17 cellular contexts compared by ENCODE assay signal in the genomic region with DNA sequence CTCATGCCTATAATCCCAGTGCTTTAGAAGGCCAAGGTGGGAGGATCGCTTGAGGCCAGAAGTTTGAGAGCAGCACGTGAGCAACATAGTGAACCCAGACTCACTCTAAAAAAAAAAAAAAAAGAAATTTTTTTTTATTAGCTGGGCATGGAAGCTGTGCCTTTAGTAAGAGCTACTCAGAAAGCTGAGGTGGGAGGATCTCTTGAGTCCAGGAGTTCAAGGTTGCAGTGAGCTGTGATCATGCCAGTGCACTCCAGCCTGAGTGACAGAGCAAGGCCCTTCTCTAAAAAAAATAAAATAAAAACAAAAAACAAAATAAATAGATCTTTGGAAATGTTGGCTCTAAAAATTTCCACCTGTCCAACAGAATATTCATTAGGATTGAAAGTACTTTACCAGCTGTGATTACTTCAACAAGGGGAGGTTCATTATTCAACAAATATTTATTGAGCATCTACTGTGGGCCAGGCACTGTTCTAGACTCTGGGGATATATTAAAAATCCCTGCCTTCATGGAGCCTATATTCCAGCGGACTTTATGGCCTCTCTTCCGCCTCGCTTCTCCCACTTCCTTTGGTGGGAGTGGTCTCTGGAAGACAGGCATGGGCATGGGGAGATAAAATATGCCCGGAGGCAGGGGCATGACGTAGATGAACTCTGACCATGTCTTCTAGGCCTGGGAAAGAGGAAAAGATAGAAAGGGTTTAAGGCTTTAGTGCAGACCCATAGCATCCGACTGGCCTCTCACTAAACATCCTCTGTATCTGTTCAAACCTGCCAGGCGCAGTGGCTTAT. TPM values are rescaled to one million over a fixed set of nuclear protein-coding genes. Genes with fewer than 3 reads are reported as not detected.
DNase-seq lines count a peak whose midpoint lies in the region; ATAC-seq, FAIRE-seq and TF ChIP-seq lines count a peak whose summit lies in the region.
"Had no signal": no experiment of that assay in that cellular context is flagged by ENCODE, and none has a peak within 500 bp of the region (broad histone marks: within the 10 kb centered on the region; RNA-seq: fewer than 3 reads in every experiment).

No MANE protein-coding gene starts in this region.

- H3K4me3 ChIP-seq in BLaER1 treated with 17β-estradiol and CSF1 and Interleukin-3, amounts not matched to agents 10 nM and 100 nM = no peak overlapping the region
- H3K4me3 ChIP-seq in RWPE2 (ENCODE audit: severe bottlenecking) (no peak overlapping the region), keratinocyte (ENCODE audit: control insufficient read depth in 2 of 3, extremely low read depth in 1 of 3, insufficient read depth in 2 of 3, low read depth in 1 of 3, low read length in 3 of 3) (no peak overlapping the region), small intestine (ENCODE audit: low read depth in 1 of 2, low read length in 2 of 2) (no peak overlapping the region), body of pancreas (no peak overlapping the region)
- H3K4me3 ChIP-seq: A549, SK-N-MC had no signal

- dilution Hi-C loops in keratinocyte (cut with MboI; ENCODE audit: extremely low pct_ligation_motif_present, low sequenced_read_pairs) = no loop called here

- TF ChIP-seq POLR2A in body of pancreas (IDR thresholded peaks at IDR 0.05) = no peak

- H3K36me3 ChIP-seq in BLaER1 treated with 17β-estradiol and CSF1 and Interleukin-3, amounts not matched to agents 10 nM and 100 nM = no peaks in the 10 kb centered on the region
- H3K36me3 ChIP-seq in RWPE2 (ENCODE audit: low read depth) = peaks cover 4% of the 10 kb centered on the region; the same call in 1 of the 2 replicates
- H3K36me3 ChIP-seq in keratinocyte (ENCODE audit: control insufficient read depth in 2 of 2, extremely low read depth in 1 of 2, insufficient read depth in 2 of 2, low read length in 2 of 2) = no peaks in the 10 kb centered on the region
- no peaks in the 10 kb centered on the region for H3K36me3 ChIP-seq in small intestine (ENCODE audit: control insufficient read depth in 2 of 2, insufficient read depth in 2 of 2, low read length in 2 of 2)
- H3K36me3 ChIP-seq in body of pancreas (replicated peaks in 1 of 2; ENCODE audit: insufficient read depth in 1 of 2, low read depth in 2 of 2) = no peaks in the 10 kb centered on the region

- H2AFZ ChIP-seq in keratinocyte (ENCODE audit: control insufficient read depth, low read length) = no peak overlapping the region

- no peak overlapping the region for H3K4me3 Mint-ChIP-seq in natural killer cell treated with Interleukin-12 subunit alpha and Interleukin-12 subunit beta and Interleukin-15 and Interleukin-18, amount 100 ng/mL, for 72 hours

- H3K27ac Mint-ChIP-seq in natural killer cell treated with Interleukin-12 subunit alpha and Interleukin-12 subunit beta and Interleukin-15 and Interleukin-18, amount 100 ng/mL, for 72 hours = no peak overlapping the region

- ATAC-seq in RWPE2 (ENCODE audit: low read depth) (no peak), body of pancreas (no peak)
- no peak for ATAC-seq in natural killer cell treated with Interleukin-12 subunit alpha and Interleukin-12 subunit beta and Interleukin-15 and Interleukin-18, amount 100 ng/mL, for 72 hours
- ATAC-seq in stimulated activated naive CD8-positive, alpha-beta T cell treated with anti-CD3 and anti-CD28 coated beads, Interleukin-15, Interleukin-2, amounts not matched to agents 100 U/mL and 50 U/mL, for 24 hours = no peak

- H3K36me3 Mint-ChIP-seq in natural killer cell treated with Interleukin-12 subunit alpha and Interleukin-12 subunit beta and Interleukin-15 and Interleukin-18, amount 100 ng/mL, for 72 hours = no peaks in the 10 kb centered on the region

- H3K79me2 ChIP-seq in keratinocyte (ENCODE audit: control insufficient read depth, insufficient read depth, low read length) = no peaks in the 10 kb centered on the region

- peak overlapping the region in 9 of 11 experiments; percentile 34 to 89 (median 56); a peak in 14 of 22 replicates for H3K4me2 ChIP-seq in BLaER1 treated with 17β-estradiol and CSF1 and Interleukin-3, amounts not matched to agents 10 nM and 100 nM
- peak overlapping the region; percentile 72 for H3K4me2 ChIP-seq in keratinocyte (ENCODE audit: control insufficient read depth, extremely low read depth, insufficient read depth, low read depth, low read length)

- DNase-seq in RWPE2 (ENCODE audit: low spot score) = no peak
- no peak for DNase-seq in keratinocyte (ENCODE audit: low read depth, low spot score)
- DNase-seq in small intestine = peak; percentile 34
- no peak for DNase-seq in body of pancreas
- no peak for DNase-seq in GDM1 (lab: John Stamatoyannopoulos, UW)
- DNase-seq in natural killer cell treated with Interleukin-12 subunit alpha and Interleukin-12 subunit beta and Interleukin-15 and Interleukin-18, amount 100 ng/mL, for 72 hours (ENCODE audit: low spot score) = no peak
- no peak for DNase-seq in stimulated activated naive CD8-positive, alpha-beta T cell treated with anti-CD3 and anti-CD28 coated beads, Interleukin-15, Interleukin-2, amounts not matched to agents 100 U/mL and 50 U/mL, for 24 hours
- DNase-seq: NCI-H1417 treated with DMSO at 0.1 percent for 48 hours, NCI-H1930, NCI-H446 treated with DMSO at 0.1 percent for 48 hours, NCI-H748 treated with DMSO at 0.1 percent for 48 hours had no signal

- no peak for FAIRE-seq in keratinocyte (lab: Jason Lieb, UNC)
- no peak for FAIRE-seq in small intestine (lab: Jason Lieb, UNC)
- FAIRE-seq: A549, GM19239, H54 had no signal

- no peaks in the 10 kb centered on the region for H3K9me3 Mint-ChIP-seq in natural killer cell treated with Interleukin-12 subunit alpha and Interleukin-12 subunit beta and Interleukin-15 and Interleukin-18, amount 100 ng/mL, for 72 hours

- H3K4me1 Mint-ChIP-seq in natural killer cell treated with Interleukin-12 subunit alpha and Interleukin-12 subunit beta and Interleukin-15 and Interleukin-18, amount 100 ng/mL, for 72 hours (ENCODE audit: low read depth in 2 of 2) = peaks cover 29 to 31% of the 10 kb centered on the region in 2 donors

- 87 to 92% (median 88%) methylated on average over 9 of the region's 9 CpGs for WGBS in small intestine, 3 donors
- WGBS in body of pancreas, 2 donors = 89 to 91% methylated on average over 9 of the region's 9 CpGs

- H3K27me3 Mint-ChIP-seq in natural killer cell treated with Interleukin-12 subunit alpha and Interleukin-12 subunit beta and Interleukin-15 and Interleukin-18, amount 100 ng/mL, for 72 hours = peaks cover 0 to 6% of the 10 kb centered on the region in 2 donors

- no peaks in the 10 kb centered on the region for H3K27me3 ChIP-seq in BLaER1 treated with 17β-estradiol and CSF1 and Interleukin-3, amounts not matched to agents 10 nM and 100 nM
- H3K27me3 ChIP-seq in RWPE2 (ENCODE audit: insufficient read depth, poor library complexity, severe bottlenecking) = no peaks in the 10 kb centered on the region
- no peaks in the 10 kb centered on the region for H3K27me3 ChIP-seq in keratinocyte (ENCODE audit: control insufficient read depth, extremely low read depth, insufficient read depth, low read length)
- no peaks in the 10 kb centered on the region for H3K27me3 ChIP-seq in small intestine (ENCODE audit: control insufficient read depth in 2 of 2, insufficient read depth in 2 of 2, low read length in 2 of 2)
- H3K27me3 ChIP-seq in body of pancreas = no peaks in the 10 kb centered on the region

- no peak overlapping the region for H3K9ac ChIP-seq in BLaER1 treated with 17β-estradiol and CSF1 and Interleukin-3, amounts not matched to agents 10 nM and 100 nM
- no peak overlapping the region for H3K9ac ChIP-seq in keratinocyte (ENCODE audit: control insufficient read depth, extremely low read depth, insufficient read depth, low read length)

- TF ChIP-seq CTCF in RWPE2 (IDR thresholded peaks at IDR 0.05; ENCODE audit: poor library complexity, severe bottlenecking) = no peak
- TF ChIP-seq CTCF in keratinocyte (optimal IDR thresholded peaks at IDR 0.05 in 1 of 3, IDR thresholded peaks at IDR 0.05 in 1 of 3, conservative IDR thresholded peaks at IDR 0.05 in 1 of 3; ENCODE audit: extremely low read depth in 1 of 3, insufficient read depth in 2 of 3, low read length in 3 of 3) = no peak
- TF ChIP-seq CTCF in body of pancreas (IDR thresholded peaks at IDR 0.05) = no peak

- H3K27ac ChIP-seq in BLaER1 treated with 17β-estradiol and CSF1 and Interleukin-3, amounts not matched to agents 10 nM and 100 nM = peak overlapping the region in 4 of 11 experiments; percentile 58 to 77 (median 68); a peak in 6 of 22 replicates
- H3K27ac ChIP-seq in RWPE2 (ENCODE audit: poor library complexity, severe bottlenecking) (peak overlapping the region; percentile 95), keratinocyte (ENCODE audit: control insufficient read depth, insufficient read depth, low read length) (peak overlapping the region; percentile 88), small intestine (ENCODE audit: low read depth in 1 of 2, low read length in 1 of 2) (no peak overlapping the region), body of pancreas (no peak overlapping the region)
- H3K27ac ChIP-seq: C4-2B, SK-N-MC had no signal

- H3K4me1 ChIP-seq in BLaER1 treated with 17β-estradiol and CSF1 and Interleukin-3, amounts not matched to agents 10 nM and 100 nM = peaks cover 13 to 90% (median 65%) of the 10 kb centered on the region in 10 experiments; a peak in 19 of 20 replicates
- H3K4me1 ChIP-seq in RWPE2 (ENCODE audit: insufficient read depth, poor library complexity, severe bottlenecking) (peaks cover 36% of the 10 kb centered on the region), keratinocyte (ENCODE audit: control insufficient read depth, extremely low read depth, insufficient read depth, low read length) (peaks cover 32% of the 10 kb centered on the region), small intestine (ENCODE audit: control insufficient read depth in 2 of 2, insufficient read depth in 1 of 2, low read depth in 1 of 2, low read length in 1 of 2) (peaks cover 0 to 2% of the 10 kb centered on the region in 2 donors), body of pancreas (peaks cover 22% of the 10 kb centered on the region)

- no peaks in the 10 kb centered on the region for H4K20me1 ChIP-seq in BLaER1 treated with 17β-estradiol and CSF1 and Interleukin-3, amounts not matched to agents 10 nM and 100 nM
- H4K20me1 ChIP-seq in keratinocyte (ENCODE audit: control insufficient read depth, extremely low read depth, insufficient read depth, low read length) = no peaks in the 10 kb centered on the region

- H3K9me1 ChIP-seq in keratinocyte (ENCODE audit: control insufficient read depth, extremely low read depth, insufficient read depth, low read length) = peaks cover 2% of the 10 kb centered on the region

- no peaks in the 10 kb centered on the region for H3K9me3 ChIP-seq in BLaER1 treated with 17β-estradiol and CSF1 and Interleukin-3, amounts not matched to agents 10 nM and 100 nM (replicated peaks in 1 of 11)
- no peaks in the 10 kb centered on the region for H3K9me3 ChIP-seq in RWPE2 (ENCODE audit: severe bottlenecking)
- H3K9me3 ChIP-seq in keratinocyte (ENCODE audit: control insufficient read depth, low read depth, low read length) = no peaks in the 10 kb centered on the region
- no peaks in the 10 kb centered on the region for H3K9me3 ChIP-seq in small intestine (ENCODE audit: control insufficient read depth, low read depth)
- no peaks in the 10 kb centered on the region for H3K9me3 ChIP-seq in body of pancreas
- H3K9me3 ChIP-seq: A549 had no signal

- intact Hi-C loops in body of pancreas (cut with DNase I) = no loop called here

RNA-seq across cellular contexts. Expression of gene AHNAK, which starts 47.9 kb away (rescaled TPM):
- polyA plus RNA-seq in keratinocyte (195 to 220 TPM (median 207 TPM) in 3 replicates), small intestine (100 to 1,000 TPM in 1 of 3 donors, 10 to 100 TPM in 2; 72.1 to 110 (median 74.0) TPM)
- polyA plus RNA-seq in keratinocyte (2011; ENCODE audit: low read depth) = 177 TPM
- polyA plus RNA-seq in keratinocyte (2011; cell fraction: cytosol; rRNA removed) = 69.0 and 81.5 TPM in 2 replicates
- polyA plus RNA-seq in keratinocyte (2011; cell fraction: nucleus; rRNA removed) = 933 and 1,273 TPM in 2 replicates
- 296 and 367 TPM in 2 replicates for polyA plus RNA-seq in keratinocyte (2012; ENCODE audit: low replicate concordance)
- polyA minus RNA-seq in keratinocyte = 503 to 1,127 TPM (median 686 TPM) in 3 replicates
- polyA minus RNA-seq in keratinocyte (2011; cell fraction: cytosol; rRNA and poly(A)+ RNA removed) = 209 TPM
- polyA minus RNA-seq in keratinocyte (2011; cell fraction: nucleus; rRNA and poly(A)+ RNA removed) = 2,164 and 3,990 TPM in 2 replicates
- total RNA-seq in body of pancreas = 100 to 1,000 TPM; 168 to 241 TPM
- total RNA-seq in natural killer cell treated with Interleukin-12 subunit alpha and Interleukin-12 subunit beta and Interleukin-15 and Interleukin-18, amount 100 ng/mL, for 72 hours = 10 to 100 TPM; 49.2 to 60.0 TPM

Comparison
In these comparisons a context has a peak if more than half of its experiments do, and no peak if none do; other contexts are left out.
1. H3K27ac ChIP-seq: peak in RWPE2 (single experiment) and keratinocyte (single experiment); none in small intestine (0 of 2) and body of pancreas (0 of 4).